ENCODE assay signal across 20 cellular contexts in the genomic region with DNA sequence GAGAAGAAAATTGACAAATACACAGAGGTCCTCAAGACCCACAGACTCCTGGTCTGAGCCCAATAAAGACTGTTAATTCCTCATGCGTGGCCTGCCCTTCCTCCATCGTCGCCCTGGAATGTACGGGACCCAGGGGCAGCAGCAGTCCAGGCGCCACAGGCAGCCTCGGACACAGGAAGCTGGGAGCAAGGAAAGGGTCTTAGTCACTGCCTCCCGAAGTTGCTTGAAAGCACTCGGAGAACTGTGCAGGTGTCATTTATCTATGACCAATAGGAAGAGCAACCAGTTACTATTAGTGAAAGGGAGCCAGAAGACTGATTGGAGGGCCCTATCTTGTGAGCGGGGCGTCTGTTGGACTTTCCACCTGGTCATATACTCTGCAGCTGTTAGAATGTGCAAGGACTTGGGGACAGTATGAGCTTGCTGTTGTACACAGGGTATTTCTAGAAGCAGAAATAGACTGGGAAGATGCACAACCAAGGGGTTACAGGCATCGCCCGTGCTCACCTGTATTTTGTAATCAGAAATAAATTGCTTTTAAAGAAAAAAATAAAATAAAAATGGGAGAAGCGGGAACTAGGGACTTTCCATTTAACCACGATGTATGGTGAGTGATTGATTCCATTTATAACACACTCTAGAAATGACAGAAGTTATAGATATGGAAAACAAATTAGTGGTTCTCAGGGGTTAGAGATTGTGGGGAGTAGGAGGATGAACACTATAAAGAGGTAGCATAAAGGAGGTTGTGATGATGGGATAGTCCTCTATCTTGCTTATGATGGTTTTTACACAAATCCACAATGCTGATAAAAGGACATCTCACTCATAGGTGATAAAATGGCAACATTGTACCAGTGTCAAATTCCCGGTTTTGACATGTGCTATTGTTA.
DNase-seq lines count a peak whose midpoint lies in the region; ATAC-seq and TF ChIP-seq lines count a peak whose summit lies in the region.
"Had no signal": no experiment of that assay in that cellular context is flagged by ENCODE, and none has a peak within 500 bp of the region (broad histone marks: within the 10 kb centered on the region; RNA-seq: fewer than 3 reads in every experiment).

No MANE protein-coding gene starts in this region.

- peaks cover 5% of the 10 kb centered on the region for H3K27me3 Mint-ChIP-seq in activated T-cell treated with anti-CD3 and anti-CD28 coated beads, Interleukin-2, amount 50 U/mL, for 24 hours
- no peaks in the 10 kb centered on the region for H3K27me3 Mint-ChIP-seq in activated naive CD8-positive, alpha-beta T cell
- peaks cover 7% of the 10 kb centered on the region for H3K27me3 Mint-ChIP-seq in stimulated activated naive CD8-positive, alpha-beta T cell treated with anti-CD3 and anti-CD28 coated beads, Interleukin-15, Interleukin-2, amounts not matched to agents 100 ng/mL and 50 ng/mL, for 24 hours

- intact Hi-C loops in A673 (cut with micrococcal nuclease; ENCODE audit: unreplicated experiment) = no loop called here

- no peak overlapping the region for H3K4me3 Mint-ChIP-seq in activated T-cell treated with anti-CD3 and anti-CD28 coated beads, Interleukin-2, amount 50 U/mL, for 24 hours
- no peak overlapping the region for H3K4me3 Mint-ChIP-seq in activated naive CD8-positive, alpha-beta T cell
- peak overlapping the region; percentile 35 for H3K4me3 Mint-ChIP-seq in stimulated activated naive CD8-positive, alpha-beta T cell treated with anti-CD3 and anti-CD28 coated beads, Interleukin-15, Interleukin-2, amounts not matched to agents 100 ng/mL and 50 ng/mL, for 24 hours
- H3K4me3 Mint-ChIP-seq: H9 had no signal

- POLR2A ChIA-PET in A673 (lab: Charles Lee; ENCODE audit: low non-redundant PET) = no interaction called here

- no peak overlapping the region for H3K27ac ChIP-seq in A673 (ENCODE audit: low read depth, low read length, poor library complexity, severe bottlenecking)
- H3K27ac ChIP-seq: C4-2B, RWPE1 had no signal

- ATAC-seq in GM19351 (IDR thresholded peaks at IDR 0.05; ENCODE audit: unreplicated experiment) (peak; percentile 45), GM19455 (IDR thresholded peaks at IDR 0.05; ENCODE audit: unreplicated experiment) (no peak), HG03095 (IDR thresholded peaks at IDR 0.05; ENCODE audit: unreplicated experiment) (no peak)
- ATAC-seq: K562, PC-3 had no signal

- H3K36me3 ChIP-seq in A673 (ENCODE audit: insufficient read depth, low read length, poor library complexity, severe bottlenecking) = no peaks in the 10 kb centered on the region

- H3K9me3 ChIP-seq in A673 (ENCODE audit: low read depth, low read length, poor library complexity, severe bottlenecking) = no peaks in the 10 kb centered on the region

- H3K4me3 ChIP-seq in A673 (ENCODE audit: low read depth, low read length, poor library complexity, severe bottlenecking) = no peak overlapping the region
- H3K4me3 ChIP-seq: K562 had no signal

- CTCF ChIA-PET in A673 (lab: Charles Lee) = no interaction called here

- no peaks in the 10 kb centered on the region for H3K36me3 Mint-ChIP-seq in activated T-cell treated with anti-CD3 and anti-CD28 coated beads, Interleukin-2, amount 50 U/mL, for 24 hours (ENCODE audit: low read depth)
- H3K36me3 Mint-ChIP-seq in activated naive CD8-positive, alpha-beta T cell = no peaks in the 10 kb centered on the region
- H3K36me3 Mint-ChIP-seq in stimulated activated naive CD8-positive, alpha-beta T cell treated with anti-CD3 and anti-CD28 coated beads, Interleukin-15, Interleukin-2, amounts not matched to agents 100 ng/mL and 50 ng/mL, for 24 hours (ENCODE audit: low read depth) = peaks cover 5% of the 10 kb centered on the region

- H3K27me3 ChIP-seq in A673 (replicated peaks; ENCODE audit: insufficient read depth, low read depth, low read length, poor library complexity) = no peaks in the 10 kb centered on the region

- no TSS peak for BruUV-seq in A673 (replicated peaks; lab: Mats Ljungman, UMichigan)

- no peaks in the 10 kb centered on the region for H3K9me3 Mint-ChIP-seq in activated T-cell treated with anti-CD3 and anti-CD28 coated beads, Interleukin-2, amount 50 U/mL, for 24 hours
- H3K9me3 Mint-ChIP-seq in activated naive CD8-positive, alpha-beta T cell (ENCODE audit: low read depth) = no peaks in the 10 kb centered on the region
- H3K9me3 Mint-ChIP-seq in stimulated activated naive CD8-positive, alpha-beta T cell treated with anti-CD3 and anti-CD28 coated beads, Interleukin-15, Interleukin-2, amounts not matched to agents 100 ng/mL and 50 ng/mL, for 24 hours = peaks cover 5% of the 10 kb centered on the region
- H3K9me3 Mint-ChIP-seq: H9 had no signal

- H3K4me1 Mint-ChIP-seq in activated T-cell treated with anti-CD3 and anti-CD28 coated beads, Interleukin-2, amount 50 U/mL, for 24 hours (ENCODE audit: low read depth) = peaks cover 17% of the 10 kb centered on the region
- H3K4me1 Mint-ChIP-seq in activated naive CD8-positive, alpha-beta T cell (ENCODE audit: low read depth) = peaks cover 4% of the 10 kb centered on the region
- H3K4me1 Mint-ChIP-seq in stimulated activated naive CD8-positive, alpha-beta T cell treated with anti-CD3 and anti-CD28 coated beads, Interleukin-15, Interleukin-2, amounts not matched to agents 100 ng/mL and 50 ng/mL, for 24 hours (ENCODE audit: low read depth) = peaks cover 15% of the 10 kb centered on the region

- TF ChIP-seq CTCF in A673 (conservative IDR thresholded peaks at IDR 0.05; ENCODE audit: low read depth, low read length) = no peak

- no peak for DNase-seq in activated T-cell treated with anti-CD3 and anti-CD28 coated beads, Interleukin-2, amount 50 U/mL, for 24 hours
- no peak for DNase-seq in activated T-cell treated with anti-CD3 and anti-CD28 coated beads for 4 hours
- DNase-seq in A673 (ENCODE audit: low spot score) = no peak
- DNase-seq: DMS 273 treated with DMSO at 0.1 percent for 48 hours, GDM1, H9, NCI-H1436 treated with DMSO at 0.1 percent for 48 hours, NCI-H2029 treated with DMSO at 0.1 percent for 48 hours, NCI-H2171 treated with DMSO at 0.1 percent for 48 hours, NCI-H446 treated with DMSO at 0.1 percent for 48 hours, NCI-H748 treated with DMSO at 0.1 percent for 48 hours, PC-3 had no signal

- peak overlapping the region; percentile 50 for H3K27ac Mint-ChIP-seq in activated T-cell treated with anti-CD3 and anti-CD28 coated beads, Interleukin-2, amount 50 U/mL, for 24 hours
- H3K27ac Mint-ChIP-seq in activated naive CD8-positive, alpha-beta T cell = peak overlapping the region; percentile 50
- H3K27ac Mint-ChIP-seq in stimulated activated naive CD8-positive, alpha-beta T cell treated with anti-CD3 and anti-CD28 coated beads, Interleukin-15, Interleukin-2, amounts not matched to agents 100 ng/mL and 50 ng/mL, for 24 hours = peak overlapping the region; percentile 71
- H3K27ac Mint-ChIP-seq: H9 had no signal

- no peaks in the 10 kb centered on the region for H3K4me1 ChIP-seq in A673 (ENCODE audit: insufficient read depth, low read length, poor library complexity, severe bottlenecking)
